8 cellular contexts compared by ENCODE assay signal in genomic region chr4:26141916-26142638, GRCh38.
DNase-seq lines count a peak whose midpoint lies in the region; ATAC-seq, FAIRE-seq and TF ChIP-seq lines count a peak whose summit lies in the region.

No MANE protein-coding gene starts in this region.

- no peak overlapping the region for H3K23ac ChIP-seq in neuronal stem cell (ENCODE audit: low read depth, low read length, poor library complexity)

- H3K27ac ChIP-seq in neuronal stem cell (replicated peaks; ENCODE audit: low read length): no peak overlapping the region

- H3K14ac ChIP-seq in neuronal stem cell (ENCODE audit: low read length): no peak overlapping the region

- no CpG with 5 or more reads among the region's 8 CpGs for WGBS in neuronal stem cell (ENCODE audit: extremely low coverage in 2 of 2, insufficient read length in 2 of 2, insufficient replicate concordance in 1 of 2), 2 donors

- DNase-seq in GM12891 (ENCODE audit: insufficient read length, low spot score): no peak
- DNase-seq in astrocyte of the spinal cord (ENCODE audit: low read depth, low spot score): peak; percentile 93
- DNase-seq in myocyte (ENCODE audit: low read depth): peak; percentile 72
- DNase-seq in neuronal stem cell (ENCODE audit: low spot score): no peak
- no peak for DNase-seq in NCI-H2196 treated with DMSO at 0.1 percent for 48 hours (lab: John Stamatoyannopoulos, UW; ENCODE audit: unreplicated experiment)

- H2AK5ac ChIP-seq in neuronal stem cell (ENCODE audit: low read depth, low read length): no peak overlapping the region

- H3K27me3 ChIP-seq in neuronal stem cell (ENCODE audit: control insufficient read depth in 3 of 3, insufficient read depth in 3 of 3, low read depth in 1 of 3, low read length in 3 of 3): no peaks in the 10 kb centered on the region

- TF ChIP-seq POLR2A in GM12891 (IDR thresholded peaks at IDR 0.05; ENCODE audit: low read depth, low read length): no peak

- H2BK15ac ChIP-seq in neuronal stem cell (ENCODE audit: low read length): no peak overlapping the region

- H4K91ac ChIP-seq in neuronal stem cell (ENCODE audit: low read depth, low read length, poor library complexity): no peak overlapping the region

- no peak overlapping the region for H2AFZ ChIP-seq in neuronal stem cell (ENCODE audit: low read length)

- no peaks in the 10 kb centered on the region for H3K36me3 ChIP-seq in neuronal stem cell (replicated peaks in 1 of 2; ENCODE audit: control insufficient read depth in 2 of 2, insufficient read depth in 2 of 2, low read length in 2 of 2)

- ATAC-seq in HG02884 (IDR thresholded peaks at IDR 0.05; ENCODE audit: unreplicated experiment): peak; percentile 50
- ATAC-seq in GM18517 (IDR thresholded peaks at IDR 0.05; ENCODE audit: unreplicated experiment): no peak
- ATAC-seq in HG02973 (IDR thresholded peaks at IDR 0.05; ENCODE audit: unreplicated experiment): no peak

- no peak overlapping the region for H2BK120ac ChIP-seq in neuronal stem cell (ENCODE audit: low read depth, low read length)

- no peaks in the 10 kb centered on the region for H3K79me1 ChIP-seq in neuronal stem cell (ENCODE audit: low read depth, low read length)

- no peak overlapping the region for H3K4me2 ChIP-seq in neuronal stem cell (ENCODE audit: insufficient read depth, low read length, poor library complexity, severe bottlenecking)

- H3K4ac ChIP-seq in neuronal stem cell (ENCODE audit: low read length): no peak overlapping the region

- no peak overlapping the region for H4K8ac ChIP-seq in neuronal stem cell (ENCODE audit: low read depth, low read length)

- H3K4me3 ChIP-seq in astrocyte of the spinal cord (ENCODE audit: low read depth, low read length): no peak overlapping the region
- H3K4me3 ChIP-seq in neuronal stem cell (ENCODE audit: low read length in 2 of 2): no peak overlapping the region

- peaks cover 0 to 7% of the 10 kb centered on the region in 2 donors for H3K4me1 ChIP-seq in neuronal stem cell (ENCODE audit: control insufficient read depth in 2 of 2, insufficient read depth in 1 of 2, low read depth in 1 of 2, low read length in 2 of 2)

- FAIRE-seq in GM12891 (lab: Jason Lieb, UNC): peak; percentile 75

- in situ Hi-C loops in astrocyte of the spinal cord (cut with HindIII; ENCODE audit: low sequenced_read_pairs): no loop called here

- no peak overlapping the region for H2BK12ac ChIP-seq in neuronal stem cell (ENCODE audit: low read length)

- no peak overlapping the region for H2BK5ac ChIP-seq in neuronal stem cell (ENCODE audit: low read length)

- H3K9me3 ChIP-seq in neuronal stem cell (replicated peaks in 1 of 2; ENCODE audit: control insufficient read depth in 2 of 2, insufficient read depth in 1 of 2, low read depth in 1 of 2, low read length in 2 of 2): no peaks in the 10 kb centered on the region

- TF ChIP-seq CTCF in astrocyte of the spinal cord (IDR thresholded peaks at IDR 0.05; ENCODE audit: low read depth, low read length): no peak

- H3K9ac ChIP-seq in neuronal stem cell (ENCODE audit: low read depth, low read length, poor library complexity): no peak overlapping the region

- H3K18ac ChIP-seq in neuronal stem cell (ENCODE audit: low read length): no peak overlapping the region

TF ChIP-seq in GM12891, 5 proteins besides CTCF, POLR2A, EP300 and RAD21:
- no peak for TF ChIP-seq POLR2AphosphoS5 (IDR thresholded peaks at IDR 0.05; ENCODE audit: low read depth, low read length)
- no peak for TF ChIP-seq POU2F2 (IDR thresholded peaks at IDR 0.05; ENCODE audit: low read depth, low read length)

Comparison
In these comparisons a context has a peak if more than half of its experiments do, and no peak if none do; other contexts are left out.
1. DNase-seq: peak in astrocyte of the spinal cord (single experiment) and myocyte (single experiment); none in GM12891 (single experiment), neuronal stem cell (single experiment) and NCI-H2196 treated with DMSO at 0.1 percent for 48 hours (single experiment).